In genomic region chr2:206160124-206160806, GRCh38 we compare ENCODE assay signal across 8 cellular contexts. TPM values are rescaled to one million over a fixed set of nuclear protein-coding genes. Genes with fewer than 3 reads are reported as not detected.
DNase-seq lines count a peak whose midpoint lies in the region; ATAC-seq and TF ChIP-seq lines count a peak whose summit lies in the region.

No MANE protein-coding gene starts in this region.

- intact Hi-C loops in aorta (cut with DNase I), result loop anchor here in 1 of 2 donors (5.0 kb wide), 1 partner anchor 282 kb away; the partner anchor contains the start of gene ADAM23

- H3K9me3 ChIP-seq in SJSA1 (replicated peaks) (no peaks in the 10 kb centered on the region), duodenal mucosa (ENCODE audit: control insufficient read depth in 1 of 2, low read length in 2 of 2) (no peaks in the 10 kb centered on the region), mesodermal cell (ENCODE audit: control insufficient read depth, low read length) (no peaks in the 10 kb centered on the region), aorta (ENCODE audit: control insufficient read depth, low read length) (no peaks in the 10 kb centered on the region)

- H3K4me1 ChIP-seq in SJSA1 (replicated peaks), result peaks cover 20% of the 10 kb centered on the region
- H3K4me1 ChIP-seq in duodenal mucosa (ENCODE audit: control insufficient read depth in 1 of 2, insufficient read depth in 2 of 2, low read length in 2 of 2), result peaks cover 20 to 23% of the 10 kb centered on the region in 2 donors
- H3K4me1 ChIP-seq in mesodermal cell (ENCODE audit: control insufficient read depth, insufficient read depth, low read length, poor library complexity, severe bottlenecking), result peaks cover 14% of the 10 kb centered on the region
- H3K4me1 ChIP-seq in aorta (ENCODE audit: control insufficient read depth in 1 of 2, insufficient read depth in 2 of 2, low read length in 2 of 2), result peaks cover 0 to 3% of the 10 kb centered on the region in 2 donors

- DNase-seq in SJSA1 (ENCODE audit: low read depth in 1 of 2, low spot score in 2 of 2) (no peak), aorta (no peak), HT-29 (ENCODE audit: low spot score) (no peak)

- no peak for TF ChIP-seq CTCF in C4-2B (conservative IDR thresholded peaks at IDR 0.05)

- H3K27me3 ChIP-seq in SJSA1 (replicated peaks), result no peaks in the 10 kb centered on the region
- no peaks in the 10 kb centered on the region for H3K27me3 ChIP-seq in duodenal mucosa (ENCODE audit: control insufficient read depth in 1 of 2, insufficient read depth in 2 of 2, low read length in 2 of 2)
- H3K27me3 ChIP-seq in aorta (ENCODE audit: control insufficient read depth in 1 of 2, insufficient read depth in 2 of 2, low read length in 1 of 2), result no peaks in the 10 kb centered on the region

- H3K27ac ChIP-seq in C4-2B, result peak overlapping the region; percentile 96
- H3K27ac ChIP-seq in SJSA1, result peak overlapping the region; percentile 58
- H3K27ac ChIP-seq in duodenal mucosa (ENCODE audit: low read depth, low read length), result peak overlapping the region; percentile 83
- H3K27ac ChIP-seq in mesodermal cell (ENCODE audit: low read depth, low read length, severe bottlenecking), result peak overlapping the region; percentile 91
- H3K27ac ChIP-seq in aorta (ENCODE audit: low read depth in 1 of 2, low read length in 2 of 2), result peak overlapping the region; percentile 57 to 88

- WGBS in mesodermal cell (ENCODE audit: insufficient coverage in 2 of 2), 2 experiments, result 2 to 5% methylated on average over 17 to 31 of the region's 31 CpGs
- 4 to 5% methylated on average over 31 of the region's 31 CpGs for WGBS in aorta, 2 donors

- peaks cover 59% of the 10 kb centered on the region for H3K36me3 ChIP-seq in SJSA1
- peaks cover 16 to 35% of the 10 kb centered on the region in 2 donors for H3K36me3 ChIP-seq in duodenal mucosa (ENCODE audit: control insufficient read depth in 1 of 2, insufficient read depth in 2 of 2, low read length in 2 of 2)
- H3K36me3 ChIP-seq in mesodermal cell (ENCODE audit: control insufficient read depth, insufficient read depth, low read length), result peaks cover 65% of the 10 kb centered on the region
- peaks cover 0 to 2% of the 10 kb centered on the region in 2 donors for H3K36me3 ChIP-seq in aorta (ENCODE audit: control insufficient read depth in 1 of 2, insufficient read depth in 2 of 2, low read length in 1 of 2)

- ATAC-seq in GM18873 (IDR thresholded peaks at IDR 0.05; ENCODE audit: low FRiP score, unreplicated experiment), result peak; percentile 23
- ATAC-seq in HG03095 (IDR thresholded peaks at IDR 0.05; ENCODE audit: unreplicated experiment), result peak; percentile 46
- ATAC-seq in aorta (ENCODE audit: low FRiP score), result peak; percentile 80

- H3K4me3 ChIP-seq in SJSA1 (peak overlapping the region; percentile 58), duodenal mucosa (ENCODE audit: low read depth in 1 of 2, low read length in 2 of 2) (peak overlapping the region; percentile 93 to 98), mesodermal cell (ENCODE audit: extremely low read depth, insufficient read depth, low read length, poor library complexity, severe bottlenecking) (peak overlapping the region; percentile 98), aorta (ENCODE audit: low read length in 2 of 2) (peak overlapping the region; percentile 72 to 92)

- H3K9ac ChIP-seq in duodenal mucosa (ENCODE audit: low read depth in 1 of 2, low read length in 2 of 2), result peak overlapping the region; percentile 75 to 87

RNA-seq across cellular contexts. Expression of gene EEF1B2, which starts 0.6 kb away (rescaled TPM):
- 474 and 513 TPM in 2 replicates for total RNA-seq in SJSA1 (2014; rRNA removed; shearing (Covaris generic))
- 717 TPM for polyA plus RNA-seq in mesodermal cell (2013, experiment 1 of 2)
- 772 TPM for polyA plus RNA-seq in mesodermal cell (2013, experiment 2 of 2)
- 100 to 1,000 TPM; 367 to 387 TPM for total RNA-seq in aorta
- 1,000 to 10,000 TPM in 1 of 2 donors, 100 to 1,000 TPM in 1; 744 to 1,663 TPM for polyA plus RNA-seq in aorta
- total RNA-seq in HT-29 (2014; rRNA removed; shearing (Covaris generic)), result 567 and 666 TPM in 2 replicates

RNA-seq across cellular contexts. Expression of gene NDUFS1, which starts 1.0 kb away (rescaled TPM):
- 162 and 178 TPM in 2 replicates for total RNA-seq in SJSA1 (2014; rRNA removed; shearing (Covaris generic))
- polyA plus RNA-seq in mesodermal cell (2013, experiment 1 of 2), result 86.5 TPM
- polyA plus RNA-seq in mesodermal cell (2013, experiment 2 of 2), result 74.4 TPM
- total RNA-seq in aorta, result 10 to 100 TPM; 65.2 to 67.0 TPM
- 10 to 100 TPM; 14.4 to 20.3 TPM for polyA plus RNA-seq in aorta
- total RNA-seq in HT-29 (2014; rRNA removed; shearing (Covaris generic)), result 69.8 and 77.2 TPM in 2 replicates

Comparison
In these comparisons a context has a peak if more than half of its experiments do, and no peak if none do; other contexts are left out.
1. ATAC-seq: peak in every context shown above with its lines; median percentile 80 in aorta; 46 in HG03095; 23 in GM18873.